In the genomic region with DNA sequence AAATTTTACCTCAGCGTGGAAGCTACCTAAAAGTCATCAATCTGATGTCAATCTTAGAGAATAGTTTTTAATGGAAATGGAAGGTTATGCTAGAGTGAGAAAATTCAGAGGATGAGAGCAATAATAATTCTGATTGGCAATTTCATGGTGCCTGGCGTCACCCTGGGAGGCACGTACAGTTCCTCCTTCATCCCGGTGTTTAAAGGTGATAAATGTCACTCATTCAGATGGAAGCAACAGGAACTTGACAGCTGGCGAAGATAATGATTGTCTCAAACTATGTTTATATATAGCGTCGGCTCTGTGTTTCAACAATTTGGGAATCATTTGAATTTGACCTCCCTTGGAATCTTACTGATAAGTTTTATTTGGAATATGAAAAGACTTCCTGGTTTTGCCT, we compare ENCODE assay signal across 22 cellular contexts.
DNase-seq lines count a peak whose midpoint lies in the region; ATAC-seq and TF ChIP-seq lines count a peak whose summit lies in the region.
"Had no signal": no experiment of that assay in that cellular context is flagged by ENCODE, and none has a peak within 500 bp of the region (broad histone marks: within the 10 kb centered on the region; RNA-seq: fewer than 3 reads in every experiment).

No MANE protein-coding gene starts in this region.

- WGBS in esophagus muscularis mucosa = 81% methylated on average over 7 of the region's 7 CpGs
- 70 to 78% (median 71%) methylated on average over 7 of the region's 7 CpGs for WGBS in heart left ventricle, 4 donors

- no peak for TF ChIP-seq EP300 in esophagus muscularis mucosa (IDR thresholded peaks at IDR 0.05)

- no peaks in the 10 kb centered on the region for H3K4me1 ChIP-seq in esophagus muscularis mucosa
- H3K4me1 ChIP-seq in PC-3 (ENCODE audit: insufficient read depth, low read length) = no peaks in the 10 kb centered on the region
- H3K4me1 ChIP-seq in heart left ventricle = no peaks in the 10 kb centered on the region
- H3K4me1 ChIP-seq: BE2C, BLaER1 had no signal

- H3K9ac ChIP-seq in PC-3 (ENCODE audit: low read length) = no peak overlapping the region
- H3K9ac ChIP-seq: BLaER1 had no signal

- intact Hi-C loops in esophagus muscularis mucosa (cut with DNase I) (no loop called here), PC-3 (cut with micrococcal nuclease) (no loop called here), heart left ventricle (cut with DNase I) (no loop called here)

- CTCF ChIA-PET in PC-3 (lab: Charles Lee) = no interaction called here

- peaks cover 0 to 13% (median 0%) of the 10 kb centered on the region in 4 donors for H3K9me3 ChIP-seq in esophagus muscularis mucosa
- H3K9me3 ChIP-seq in PC-3 (ENCODE audit: low read length) = no peaks in the 10 kb centered on the region
- peaks cover 0 to 9% (median 0%) of the 10 kb centered on the region in 12 donors for H3K9me3 ChIP-seq in heart left ventricle
- H3K9me3 ChIP-seq: BE2C had no signal

- H3K79me2 ChIP-seq in PC-3 (ENCODE audit: low read length) = no peaks in the 10 kb centered on the region

- no peaks in the 10 kb centered on the region for H4K20me1 ChIP-seq in PC-3 (ENCODE audit: low read length)
- H4K20me1 ChIP-seq: BLaER1 had no signal

- H3K4me2 ChIP-seq in PC-3 (ENCODE audit: low read length) = no peak overlapping the region
- H3K4me2 ChIP-seq: BLaER1 had no signal

- no peak for TF ChIP-seq CTCF in esophagus muscularis mucosa (IDR thresholded peaks at IDR 0.05)
- TF ChIP-seq CTCF in PC-3 (conservative IDR thresholded peaks at IDR 0.05; ENCODE audit: low read depth, low read length) = no peak
- TF ChIP-seq CTCF in heart left ventricle (IDR thresholded peaks at IDR 0.05) = no peak

- POLR2A ChIA-PET in PC-3 (lab: Charles Lee; ENCODE audit: unreplicated experiment) = no interaction called here

- ATAC-seq in PC-3 (no peak), heart left ventricle (no peak), GM18858 (IDR thresholded peaks at IDR 0.05; ENCODE audit: unreplicated experiment) (no peak)
- ATAC-seq: GM12878 had no signal

- H3K27me3 ChIP-seq in esophagus muscularis mucosa (no peaks in the 10 kb centered on the region), PC-3 (ENCODE audit: low read length) (no peaks in the 10 kb centered on the region), heart left ventricle (no peaks in the 10 kb centered on the region)
- H3K27me3 ChIP-seq: BE2C, BLaER1 had no signal

- H3K36me3 ChIP-seq in esophagus muscularis mucosa = no peaks in the 10 kb centered on the region
- no peaks in the 10 kb centered on the region for H3K36me3 ChIP-seq in PC-3 (ENCODE audit: low read depth, low read length)
- no peaks in the 10 kb centered on the region for H3K36me3 ChIP-seq in heart left ventricle
- H3K36me3 ChIP-seq: BE2C, BLaER1 had no signal

- H3F3A ChIP-seq in PC-3 (ENCODE audit: low read length, unreplicated experiment) = no peaks in the 10 kb centered on the region

- no peak for TF ChIP-seq POLR2A in esophagus muscularis mucosa (IDR thresholded peaks at IDR 0.05; ENCODE audit: low read depth)
- TF ChIP-seq POLR2A in heart left ventricle (IDR thresholded peaks at IDR 0.05) = no peak

- H3K27ac ChIP-seq in esophagus muscularis mucosa (replicated peaks in 1 of 4) (no peak overlapping the region), PC-3 (ENCODE audit: low read length) (no peak overlapping the region), heart left ventricle (no peak overlapping the region)
- H3K27ac ChIP-seq: BLaER1 had no signal

- H3K4me3 ChIP-seq in esophagus muscularis mucosa (no peak overlapping the region), PC-3 (ENCODE audit: low read length) (no peak overlapping the region), heart left ventricle (no peak overlapping the region)
- H3K4me3 ChIP-seq: BLaER1, GM12878 had no signal

- no peaks in the 10 kb centered on the region for H3K9me2 ChIP-seq in PC-3 (replicated peaks; ENCODE audit: low read length)

- H2AFZ ChIP-seq in PC-3 (ENCODE audit: low read length) = no peak overlapping the region

- no TSS peak for BruUV-seq in PC-3 (replicated peaks; lab: Mats Ljungman, UMichigan)

- DNase-seq in NCI-H2227 treated with DMSO at 0.1 percent for 48 hours (lab: John Stamatoyannopoulos, UW) = peak; percentile 11
- DNase-seq in esophagus muscularis mucosa (ENCODE audit: extremely low spot score) = peak; percentile 47
- no peak for DNase-seq in PC-3
- no peak for DNase-seq in heart left ventricle
- DNase-seq: 8988T; ACHN; BE2C; C1 segment of cervical spinal cord; CD4-positive, alpha-beta memory T cell; CD4-positive, CD25-positive, alpha-beta regulatory T cell; CD8-positive, alpha-beta memory T cell; COR-L47; DMS 273 treated with DMSO at 0.1 percent for 48 hours; DMS153; DMS53; DMS79; DND-41; EL; GDM1 had no signal

Comparison
In these comparisons a context has a peak if more than half of its experiments do, and no peak if none do; other contexts are left out.
1. DNase-seq: peak in NCI-H2227 treated with DMSO at 0.1 percent for 48 hours (single experiment) and esophagus muscularis mucosa (single experiment); none in PC-3 (single experiment) and heart left ventricle (0 of 5).